Comparison of ENCODE assay signal across 24 cellular contexts in genomic region chr20:61544910-61545889, GRCh38.
DNase-seq lines count a peak whose midpoint lies in the region; ATAC-seq, FAIRE-seq and TF ChIP-seq lines count a peak whose summit lies in the region.
"Had no signal": no experiment of that assay in that cellular context is flagged by ENCODE, and none has a peak within 500 bp of the region (broad histone marks: within the 10 kb centered on the region; RNA-seq: fewer than 3 reads in every experiment).

No MANE protein-coding gene starts in this region.

- POLR2A ChIA-PET in activated CD4-positive, alpha-beta memory T cell treated with anti-CD3 and anti-CD28 coated beads, Interleukin-2, amount 10 ng/mL, durations not matched to agents 7 days and 5 days (lab: Charles Lee): interaction anchor here (0.6 kb wide), 1 partner anchor 479 kb away, joined by 3 read pairs; no protein-coding TSS in a partner anchor
- POLR2A ChIA-PET in activated CD4-positive, alpha-beta memory T cell treated with anti-CD3 and anti-CD28 coated beads for 36 hours (lab: Charles Lee): no interaction called here

- H3K4me3 ChIP-seq in kidney (ENCODE audit: low read length in 2 of 2): no peak overlapping the region
- H3K4me3 ChIP-seq: BLaER1 treated with 17β-estradiol and CSF1 and Interleukin-3, amounts not matched to agents 10 nM and 100 nM; GM12878; GM23248 had no signal

- H3K9ac ChIP-seq in kidney (ENCODE audit: low read length in 2 of 2): no peak overlapping the region
- H3K9ac ChIP-seq: BLaER1 treated with 17β-estradiol and CSF1 and Interleukin-3, amounts not matched to agents 10 nM and 100 nM; GM23248 had no signal

- peaks cover 7% of the 10 kb centered on the region for H3K4me1 Mint-ChIP-seq in neural crest cell
- no peaks in the 10 kb centered on the region for H3K4me1 Mint-ChIP-seq in activated CD4-positive, alpha-beta memory T cell treated with anti-CD3 and anti-CD28 coated beads, Interleukin-2, amount 10 ng/mL, durations not matched to agents 7 days and 5 days
- H3K4me1 Mint-ChIP-seq in activated T-cell treated with anti-CD3 and anti-CD28 coated beads, Interleukin-2, amount 50 U/mL, for 72 hours (ENCODE audit: low read depth): no peaks in the 10 kb centered on the region
- no peaks in the 10 kb centered on the region for H3K4me1 Mint-ChIP-seq in activated CD4-positive, alpha-beta memory T cell treated with anti-CD3 and anti-CD28 coated beads for 36 hours (ENCODE audit: low read depth)
- H3K4me1 Mint-ChIP-seq: B cell; CD4-positive, CD25-positive, alpha-beta regulatory T cell; CD8-positive, alpha-beta memory T cell had no signal

- no peaks in the 10 kb centered on the region for H3K4me1 ChIP-seq in kidney (ENCODE audit: control insufficient read depth in 1 of 2, insufficient read depth in 1 of 2, low read depth in 1 of 2, low read length in 2 of 2)

- no peaks in the 10 kb centered on the region for H3K27me3 Mint-ChIP-seq in neural crest cell (ENCODE audit: low read depth)
- no peaks in the 10 kb centered on the region for H3K27me3 Mint-ChIP-seq in activated CD4-positive, alpha-beta memory T cell treated with anti-CD3 and anti-CD28 coated beads, Interleukin-2, amount 10 ng/mL, durations not matched to agents 7 days and 5 days
- H3K27me3 Mint-ChIP-seq in activated T-cell treated with anti-CD3 and anti-CD28 coated beads, Interleukin-2, amount 50 U/mL, for 72 hours (ENCODE audit: low read depth): no peaks in the 10 kb centered on the region
- no peaks in the 10 kb centered on the region for H3K27me3 Mint-ChIP-seq in activated CD4-positive, alpha-beta memory T cell treated with anti-CD3 and anti-CD28 coated beads for 36 hours
- H3K27me3 Mint-ChIP-seq: B cell, IgD-negative memory B cell had no signal

- no peak overlapping the region for H3K4me3 Mint-ChIP-seq in neural crest cell
- no peak overlapping the region for H3K4me3 Mint-ChIP-seq in activated CD4-positive, alpha-beta memory T cell treated with anti-CD3 and anti-CD28 coated beads, Interleukin-2, amount 10 ng/mL, durations not matched to agents 7 days and 5 days
- no peak overlapping the region for H3K4me3 Mint-ChIP-seq in activated T-cell treated with anti-CD3 and anti-CD28 coated beads, Interleukin-2, amount 50 U/mL, for 72 hours
- no peak overlapping the region for H3K4me3 Mint-ChIP-seq in activated CD4-positive, alpha-beta memory T cell treated with anti-CD3 and anti-CD28 coated beads for 36 hours
- H3K4me3 Mint-ChIP-seq: B cell; CD4-positive, CD25-positive, alpha-beta regulatory T cell; CD8-positive, alpha-beta memory T cell; IgD-negative memory B cell had no signal

- no peaks in the 10 kb centered on the region for H3K9me3 ChIP-seq in kidney (ENCODE audit: control insufficient read depth in 1 of 2, low read length in 2 of 2)
- H3K9me3 ChIP-seq: BLaER1 treated with 17β-estradiol and CSF1 and Interleukin-3, amounts not matched to agents 10 nM and 100 nM had no signal

- DNase-seq in HTR-8/SVneo (ENCODE audit: insufficient read length, low spot score) (no peak), kidney (peak; percentile 48), neural crest cell (ENCODE audit: low read depth, low spot score) (no peak), posterior vena cava (ENCODE audit: low spot score) (peak; percentile 70)
- DNase-seq in activated CD4-positive, alpha-beta memory T cell treated with anti-CD3 and anti-CD28 coated beads, Interleukin-2, amount 10 ng/mL, durations not matched to agents 7 days and 5 days: no peak
- no peak for DNase-seq in activated T-cell treated with anti-CD3 and anti-CD28 coated beads, Interleukin-2, amount 50 U/mL, for 72 hours
- DNase-seq in activated CD4-positive, alpha-beta memory T cell treated with anti-CD3 and anti-CD28 coated beads for 36 hours: no peak
- DNase-seq: 8988T; CD4-positive, CD25-positive, alpha-beta regulatory T cell; CD8-positive, alpha-beta memory T cell; COR-L47; DMS 273 treated with DMSO at 0.1 percent for 48 hours; DMS53; DND-41; EL; GM23248; HCEC 1CT had no signal

- CTCF ChIA-PET in activated CD4-positive, alpha-beta memory T cell treated with anti-CD3 and anti-CD28 coated beads, Interleukin-2, amount 10 ng/mL, durations not matched to agents 7 days and 5 days (lab: Charles Lee): no interaction called here
- CTCF ChIA-PET in activated CD4-positive, alpha-beta memory T cell treated with anti-CD3 and anti-CD28 coated beads for 36 hours (lab: Charles Lee): no interaction called here

- H3K27ac ChIP-seq in kidney (ENCODE audit: low read depth in 2 of 2, low read length in 2 of 2): no peak overlapping the region
- H3K27ac ChIP-seq: BLaER1 treated with 17β-estradiol and CSF1 and Interleukin-3, amounts not matched to agents 10 nM and 100 nM; GM23248; HL-60 had no signal

- ATAC-seq in activated T-cell treated with anti-CD3 and anti-CD28 coated beads, Interleukin-2, amount 50 U/mL, for 72 hours (replicated peaks in 1 of 2): no peak
- ATAC-seq: GM12878 had no signal

- TF ChIP-seq CTCF in kidney (IDR thresholded peaks at IDR 0.05; ENCODE audit: borderline replicate concordance, extremely low read depth, insufficient read depth) (no peak), neural crest cell (conservative IDR thresholded peaks at IDR 0.05) (no peak)

- no peaks in the 10 kb centered on the region for H3K9me3 Mint-ChIP-seq in neural crest cell
- H3K9me3 Mint-ChIP-seq in activated CD4-positive, alpha-beta memory T cell treated with anti-CD3 and anti-CD28 coated beads, Interleukin-2, amount 10 ng/mL, durations not matched to agents 7 days and 5 days: peaks cover 10% of the 10 kb centered on the region
- H3K9me3 Mint-ChIP-seq in activated T-cell treated with anti-CD3 and anti-CD28 coated beads, Interleukin-2, amount 50 U/mL, for 72 hours: no peaks in the 10 kb centered on the region
- H3K9me3 Mint-ChIP-seq in activated CD4-positive, alpha-beta memory T cell treated with anti-CD3 and anti-CD28 coated beads for 36 hours: no peaks in the 10 kb centered on the region

- no peaks in the 10 kb centered on the region for H3K36me3 Mint-ChIP-seq in neural crest cell (ENCODE audit: low read depth)
- no peaks in the 10 kb centered on the region for H3K36me3 Mint-ChIP-seq in activated CD4-positive, alpha-beta memory T cell treated with anti-CD3 and anti-CD28 coated beads, Interleukin-2, amount 10 ng/mL, durations not matched to agents 7 days and 5 days (ENCODE audit: low read depth)
- H3K36me3 Mint-ChIP-seq in activated T-cell treated with anti-CD3 and anti-CD28 coated beads, Interleukin-2, amount 50 U/mL, for 72 hours (ENCODE audit: insufficient read depth in 2 of 2): no peaks in the 10 kb centered on the region
- no peaks in the 10 kb centered on the region for H3K36me3 Mint-ChIP-seq in activated CD4-positive, alpha-beta memory T cell treated with anti-CD3 and anti-CD28 coated beads for 36 hours
- H3K36me3 Mint-ChIP-seq: CD4-positive, CD25-positive, alpha-beta regulatory T cell; CD8-positive, alpha-beta memory T cell; IgD-negative memory B cell had no signal

- FAIRE-seq in HTR-8/SVneo (lab: Jason Lieb, UNC): peak; percentile 31
- FAIRE-seq in kidney (lab: Jason Lieb, UNC): no peak
- FAIRE-seq: GM12878, GM19239, H54 had no signal

- no peaks in the 10 kb centered on the region for H3K36me3 ChIP-seq in kidney (ENCODE audit: control insufficient read depth in 1 of 2, insufficient read depth in 2 of 2, low read length in 2 of 2)
- H3K36me3 ChIP-seq: BLaER1 treated with 17β-estradiol and CSF1 and Interleukin-3, amounts not matched to agents 10 nM and 100 nM had no signal

- intact Hi-C loops in kidney (cut with DNase I) (no loop called here), posterior vena cava (cut with DNase I) (no loop called here)
- intact Hi-C loops in activated CD4-positive, alpha-beta memory T cell treated with anti-CD3 and anti-CD28 coated beads for 36 hours (cut with micrococcal nuclease): no loop called here

- peak overlapping the region; percentile 62 for H3K27ac Mint-ChIP-seq in neural crest cell (ENCODE audit: unreplicated experiment)
- no peak overlapping the region for H3K27ac Mint-ChIP-seq in activated CD4-positive, alpha-beta memory T cell treated with anti-CD3 and anti-CD28 coated beads, Interleukin-2, amount 10 ng/mL, durations not matched to agents 7 days and 5 days
- no peak overlapping the region for H3K27ac Mint-ChIP-seq in activated T-cell treated with anti-CD3 and anti-CD28 coated beads, Interleukin-2, amount 50 U/mL, for 72 hours
- H3K27ac Mint-ChIP-seq in activated CD4-positive, alpha-beta memory T cell treated with anti-CD3 and anti-CD28 coated beads for 36 hours: no peak overlapping the region
- H3K27ac Mint-ChIP-seq: B cell; CD4-positive, CD25-positive, alpha-beta regulatory T cell; CD8-positive, alpha-beta memory T cell; IgD-negative memory B cell had no signal

Comparison
In these comparisons a context has a peak if more than half of its experiments do, and no peak if none do; other contexts are left out.
1. DNase-seq: peak in kidney (single experiment) and posterior vena cava (single experiment); none in HTR-8/SVneo (single experiment), neural crest cell (single experiment), activated CD4-positive, alpha-beta memory T cell treated with anti-CD3 and anti-CD28 coated beads, Interleukin-2, amount 10 ng/mL, durations not matched to agents 7 days and 5 days (single experiment), activated T-cell treated with anti-CD3 and anti-CD28 coated beads, Interleukin-2, amount 50 U/mL, for 72 hours (0 of 2) and activated CD4-positive, alpha-beta memory T cell treated with anti-CD3 and anti-CD28 coated beads for 36 hours (single experiment).